In genomic region chr4:15956179-15956850, GRCh38 we compare ENCODE assay signal across 1 cellular context.
A peak's percentile ranks its signal among the peaks of the same experiment; 100 is the strongest.
TF ChIP-seq lines count a peak whose summit lies in the region.

No MANE protein-coding gene starts in this region.

TF ChIP-seq in GM12878, 131 proteins besides CTCF, POLR2A, EP300 and RAD21 (continued from another document):
- TF ChIP-seq ZNF592 (IDR thresholded peaks at IDR 0.05) (0 out of 2 replicates have a peak, but pooled peaks have one; percentile 17), FOS (IDR thresholded peaks at IDR 0.05; ENCODE audit: borderline replicate concordance, extremely low read depth, insufficient read length) (no peak), PBX3 (IDR thresholded peaks at IDR 0.05; ENCODE audit: insufficient replicate concordance, low read depth, low read length) (peak; percentile 47), KDM1A (IDR thresholded peaks at IDR 0.05; ENCODE audit: borderline replicate concordance) (no peak), YY1 (IDR thresholded peaks at IDR 0.05; ENCODE audit: low read depth, low read length) (peak; percentile 86), CREB1 (IDR thresholded peaks at IDR 0.05; ENCODE audit: low read depth) (no peak), GATAD2B (conservative IDR thresholded peaks at IDR 0.05; ENCODE audit: low read depth) (0 out of 2 replicates have a peak, but pooled peaks have one; percentile 39), IRF4 (IDR thresholded peaks at IDR 0.05; ENCODE audit: low read depth, low read length) (0 out of 2 replicates have a peak, but pooled peaks have one; percentile 53), CHD2 (IDR thresholded peaks at IDR 0.05; ENCODE audit: borderline replicate concordance, low read depth, low read length) (0 out of 2 replicates have a peak, but pooled peaks have one; percentile 40), BCL11A (IDR thresholded peaks at IDR 0.05; ENCODE audit: low read depth, low read length) (0 out of 2 replicates have a peak, but pooled peaks have one; percentile 23), SPI1 (IDR thresholded peaks at IDR 0.05; ENCODE audit: borderline replicate concordance, insufficient read depth, low read depth, low read length) (peak; percentile 26; the same call in 1 of the 2 replicates), MLLT1 (IDR thresholded peaks at IDR 0.05) (peak; percentile 26; the same call in 1 of the 2 replicates), FOXK2 (IDR thresholded peaks at IDR 0.05) (no peak), BMI1 (IDR thresholded peaks at IDR 0.05; ENCODE audit: borderline replicate concordance) (no peak), IRF3 (IDR thresholded peaks at IDR 0.05) (peak; percentile 17; the same call in 1 of the 2 replicates), RUNX3 (IDR thresholded peaks at IDR 0.05; ENCODE audit: low read length) (peak; percentile 24; the same call in 1 of the 2 replicates), MEF2B (IDR thresholded peaks at IDR 0.05; ENCODE audit: partially characterized antibody, poor library complexity, severe bottlenecking) (peak; percentile 56), IKZF1 (conservative IDR thresholded peaks at IDR 0.05) (peak; percentile 33; the same call in 1 of the 2 replicates), MTA2 (IDR thresholded peaks at IDR 0.05; ENCODE audit: low read depth) (peak; percentile 51), CREM (IDR thresholded peaks at IDR 0.05; ENCODE audit: low read depth) (0 out of 2 replicates have a peak, but pooled peaks have one; percentile 26), SP1 (IDR thresholded peaks at IDR 0.05; ENCODE audit: low read depth, low read length) (peak; percentile 27), MEF2A (IDR thresholded peaks at IDR 0.05; ENCODE audit: insufficient read depth, low read depth, low read length) (peak; percentile 51; the same call in 1 of the 2 replicates), BHLHE40 (IDR thresholded peaks at IDR 0.05; ENCODE audit: borderline replicate concordance in 1 of 2, low read depth in 2 of 2, low read length in 1 of 2) (no peak), SIN3A (IDR thresholded peaks at IDR 0.05; ENCODE audit: low read depth, low read length) (no peak), SMC3 (IDR thresholded peaks at IDR 0.05; ENCODE audit: borderline replicate concordance, low read length) (peak; percentile 99)
